ENCODE assay signal across 26 cellular contexts in genomic region chr6:159754401-159754800, GRCh38. TPM values are rescaled to one million over a fixed set of nuclear protein-coding genes. Genes with fewer than 3 reads are reported as not detected.
"Had no signal": no experiment of that assay in that cellular context is flagged by ENCODE, and none has a peak within 500 bp of the region (broad histone marks: within the 10 kb centered on the region; RNA-seq: fewer than 3 reads in every experiment).

No MANE protein-coding gene starts in this region.

- H3K27ac ChIP-seq: body of pancreas, esophagus muscularis mucosa, heart left ventricle, left lung, testis had no signal

- H3K4me3 ChIP-seq: body of pancreas, esophagus muscularis mucosa, gastroesophageal sphincter, heart left ventricle, left lung, stomach, testis had no signal

- ATAC-seq: activated CD8-positive, alpha-beta memory T cell treated with anti-CD3 and anti-CD28 coated beads, Interleukin-2, amount 10 ng/mL, durations not matched to agents 7 days and 5 days; body of pancreas had no signal

- H3K9me3 ChIP-seq: body of pancreas, esophagus muscularis mucosa, gastroesophageal sphincter, heart left ventricle, left lung, stomach, testis had no signal

- H3K27me3 Mint-ChIP-seq: activated CD4-positive, alpha-beta memory T cell treated with anti-CD3 and anti-CD28 coated beads, Interleukin-2, amount 10 ng/mL, durations not matched to agents 7 days and 5 days; activated CD8-positive, alpha-beta memory T cell treated with anti-CD3 and anti-CD28 coated beads, Interleukin-2, amount 10 ng/mL, durations not matched to agents 7 days and 5 days; activated naive CD8-positive, alpha-beta T cell treated with anti-CD3 and anti-CD28 coated beads, Interleukin-2, amount 10 ng/mL, durations not matched to agents 7 days and 5 days; progenitor cell of endocrine pancreas; type B pancreatic cell had no signal

- DNase-seq: activated CD4-positive, alpha-beta memory T cell treated with anti-CD3 and anti-CD28 coated beads, Interleukin-2, amount 10 ng/mL, durations not matched to agents 7 days and 5 days; activated CD4-positive, alpha-beta T cell treated with anti-CD3 and anti-CD28 coated beads for 48 hours; activated CD4-positive, CD25-positive, alpha-beta regulatory T cell; activated CD8-positive, alpha-beta memory T cell treated with anti-CD3 and anti-CD28 coated beads, Interleukin-2, amount 10 ng/mL, durations not matched to agents 7 days and 5 days; activated naive CD4-positive, alpha-beta T cell treated with Interleukin-2 at 50 U/mL for 16 hours; activated naive CD8-positive, alpha-beta T cell treated with anti-CD3 and anti-CD28 coated beads, Interleukin-2, amount 10 ng/mL, durations not matched to agents 7 days and 5 days; activated T-cell treated with anti-CD3 and anti-CD28 coated beads, Interleukin-2, amount 50 U/mL, for 1 hour; body of pancreas; dermis blood vessel endothelial cell; effector memory CD4-positive, alpha-beta T cell; left lung; nephron progenitor cell; stomach; testis had no signal

- H3K9me3 Mint-ChIP-seq: activated CD4-positive, alpha-beta memory T cell treated with anti-CD3 and anti-CD28 coated beads, Interleukin-2, amount 10 ng/mL, durations not matched to agents 7 days and 5 days; activated naive CD8-positive, alpha-beta T cell treated with anti-CD3 and anti-CD28 coated beads, Interleukin-2, amount 10 ng/mL, durations not matched to agents 7 days and 5 days; activated T-helper 2 cell treated with anti-CD3 and anti-CD28 coated beads, Interferon-gamma antibody, Interleukin-2, Interleukin-4, amounts not matched to agents 10 μg/mL and 5 μg/mL and 100 μg/mL, durations not matched to agents 14 hours and 24 hours and 36 hours; nephron progenitor cell; type B pancreatic cell had no signal

- H3K27ac Mint-ChIP-seq: activated CD4-positive, alpha-beta memory T cell treated with anti-CD3 and anti-CD28 coated beads, Interleukin-2, amount 10 ng/mL, durations not matched to agents 7 days and 5 days; activated T-helper 2 cell treated with anti-CD3 and anti-CD28 coated beads, Interferon-gamma antibody, Interleukin-2, Interleukin-4, amounts not matched to agents 10 μg/mL and 5 μg/mL and 100 μg/mL, durations not matched to agents 14 hours and 24 hours and 36 hours; type B pancreatic cell had no signal

- H3K4me3 Mint-ChIP-seq: activated CD4-positive, alpha-beta memory T cell treated with anti-CD3 and anti-CD28 coated beads, Interleukin-2, amount 10 ng/mL, durations not matched to agents 7 days and 5 days; activated CD8-positive, alpha-beta memory T cell treated with anti-CD3 and anti-CD28 coated beads, Interleukin-2, amount 10 ng/mL, durations not matched to agents 7 days and 5 days; activated naive CD8-positive, alpha-beta T cell treated with anti-CD3 and anti-CD28 coated beads, Interleukin-2, amount 10 ng/mL, durations not matched to agents 7 days and 5 days; nephron progenitor cell; type B pancreatic cell had no signal

- H3K4me1 ChIP-seq: body of pancreas, heart left ventricle, left lung, testis had no signal

- H3K27me3 ChIP-seq: body of pancreas, esophagus muscularis mucosa, gastroesophageal sphincter, heart left ventricle, left lung, stomach, testis had no signal

RNA-seq across cellular contexts. Expression of gene PNLDC1, which starts 45.7 kb away (rescaled TPM):
- total RNA-seq: cardiac septum, dermis blood vessel endothelial cell, endothelial cell of umbilical vein, kidney epithelial cell, lung microvascular endothelial cell, myocyte, progenitor cell of endocrine pancreas, skeletal muscle tissue had no signal
- polyA plus RNA-seq: endothelial cell of umbilical vein had no signal
